22 cellular contexts compared by ENCODE assay signal in the genomic region with DNA sequence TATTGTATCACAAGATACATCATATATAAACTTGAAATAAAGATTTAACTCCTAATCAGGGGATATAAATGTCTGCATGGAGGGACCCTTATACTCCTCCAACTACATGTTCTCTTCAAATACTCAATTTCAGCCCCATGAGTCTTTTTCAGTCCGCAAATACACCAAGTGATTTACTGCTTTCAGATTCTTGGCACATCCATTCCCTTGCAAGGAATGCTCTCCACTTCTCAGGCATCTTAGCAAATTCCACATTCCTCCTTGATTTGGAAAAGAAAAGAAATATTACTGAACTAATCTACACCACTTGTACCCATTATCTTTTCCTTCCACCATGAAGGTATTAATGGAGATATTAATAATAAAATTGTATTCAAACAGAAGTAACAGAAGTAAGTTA.
"Had no signal": no experiment of that assay in that cellular context is flagged by ENCODE, and none has a peak within 500 bp of the region (broad histone marks: within the 10 kb centered on the region; RNA-seq: fewer than 3 reads in every experiment).

No MANE protein-coding gene starts in this region.

- H3K9me3 ChIP-seq: lower lobe of right lung, neutrophil, vagina had no signal

- DNase-seq: activated CD4-positive, alpha-beta T cell treated with anti-CD3 and anti-CD28 coated beads for 36 hours; activated CD4-positive, alpha-beta T cell treated with anti-CD3 and anti-CD28 coated beads, Interleukin-2, amount 50 U/mL, for 48 hours; activated naive CD4-positive, alpha-beta T cell treated with anti-CD3 and anti-CD28 coated beads for 36 hours; activated naive CD8-positive, alpha-beta T cell treated with anti-CD3 and anti-CD28 coated beads, Interleukin-2, amount 50 U/mL, for 24 hours; activated T-cell treated with anti-CD3 and anti-CD28 coated beads for 4 hours; effector CD8-positive, alpha-beta T cell; foreskin melanocyte; glutamatergic neuron; hippocampal formation; islet precursor cell; left colon; lower lobe of right lung; stimulated activated naive CD8-positive, alpha-beta T cell treated with anti-CD3 and anti-CD28 coated beads, Interleukin-15, Interleukin-2, amounts not matched to agents 100 U/mL and 50 U/mL, for 24 hours; substantia nigra; SW 1271; T-helper 2 cell; trophoblast cell had no signal

- H3K4me3 ChIP-seq: lower lobe of right lung, vagina had no signal

- H3K4me1 ChIP-seq: lower lobe of right lung, vagina had no signal

- H3K36me3 ChIP-seq: lower lobe of right lung, neutrophil, vagina had no signal

- H3K27me3 ChIP-seq: neutrophil, vagina had no signal

- ATAC-seq: activated CD4-positive, alpha-beta T cell treated with anti-CD3 and anti-CD28 coated beads for 36 hours; activated naive CD8-positive, alpha-beta T cell treated with anti-CD3 and anti-CD28 coated beads, Interleukin-2, amount 50 U/mL, for 24 hours; esophagus mucosa; left colon; lower lobe of right lung; natural killer cell treated with Interleukin-12 subunit alpha and Interleukin-12 subunit beta and Interleukin-15 and Interleukin-18, amount 100 ng/mL, for 72 hours; sciatic nerve; stimulated activated naive CD8-positive, alpha-beta T cell treated with anti-CD3 and anti-CD28 coated beads, Interleukin-15, Interleukin-2, amounts not matched to agents 100 U/mL and 50 U/mL, for 24 hours had no signal

- H3K27ac ChIP-seq: lower lobe of right lung, neutrophil, vagina had no signal
